ENCODE assay signal across 7 cellular contexts in the genomic region with DNA sequence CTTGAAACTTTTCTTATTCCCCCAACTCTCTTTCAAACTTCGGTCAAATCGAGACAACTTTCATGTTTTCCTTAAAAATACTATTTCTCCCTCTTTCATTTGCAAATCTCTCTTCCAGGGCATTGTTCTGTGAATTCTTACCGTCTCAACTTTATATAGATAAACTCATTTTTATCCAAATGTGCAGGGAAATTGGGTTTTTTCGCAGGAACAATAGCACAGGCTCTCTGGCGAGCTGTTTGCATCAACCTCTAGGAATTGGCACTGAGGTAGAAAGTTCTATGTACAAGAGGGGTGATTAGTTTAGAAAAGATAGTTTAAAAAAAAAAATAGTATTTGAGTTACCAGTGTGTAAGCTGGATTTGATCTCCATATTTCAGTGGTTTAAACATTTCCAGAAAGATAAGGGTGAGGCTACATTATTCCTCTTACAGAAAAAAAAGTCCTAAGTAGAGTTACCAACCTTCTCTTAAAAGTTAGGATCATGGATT.
A peak's percentile ranks its signal among the peaks of the same experiment; 100 is the strongest.
DNase-seq lines count a peak whose midpoint lies in the region; ATAC-seq and TF ChIP-seq lines count a peak whose summit lies in the region.

No MANE protein-coding gene starts in this region.

- peak overlapping the region; percentile 76 for H2AFZ ChIP-seq in fibroblast of lung (ENCODE audit: low read length)

- H4K20me1 ChIP-seq in fibroblast of lung (ENCODE audit: control insufficient read depth, extremely low read depth, insufficient read depth, low read length) = no peaks in the 10 kb centered on the region

- ATAC-seq in SK-N-SH treated with all-trans-retinoic acid at 6 μM for 48 hours (0 out of 3 replicates have a peak, but pooled peaks have one; percentile 19), GM18498 (IDR thresholded peaks at IDR 0.05; ENCODE audit: unreplicated experiment) (no peak), GM18870 (IDR thresholded peaks at IDR 0.05; ENCODE audit: unreplicated experiment) (no peak)

- in situ Hi-C loops in GM13977 (cut with MboI; ENCODE audit: low pct_unique_long_range_greater_than_20kb, low sequenced_read_pairs, unreplicated experiment) = loop anchor here (25.0 kb wide), 1 partner anchor 1577 kb away; a partner anchor contains a TSS

- no peaks in the 10 kb centered on the region for H3K79me2 ChIP-seq in fibroblast of lung (ENCODE audit: control insufficient read depth, insufficient read depth, low read length)

- no peaks in the 10 kb centered on the region for H3K9me3 ChIP-seq in fibroblast of lung (ENCODE audit: control insufficient read depth, insufficient read depth, low read depth, low read length)
- H3K9me3 ChIP-seq in skeletal muscle satellite cell (replicated peaks; ENCODE audit: low read length) = no peaks in the 10 kb centered on the region

- DNase-seq in HFF-Myc (ENCODE audit: extremely low read depth, low read depth) (no peak), fibroblast of lung (ENCODE audit: low read depth in 2 of 2) (peak in 1 of 2 donors; percentile 60), GM13977 (ENCODE audit: low spot score) (no peak)

- H3K27me3 ChIP-seq in fibroblast of lung (ENCODE audit: control insufficient read depth, insufficient read depth, low read length) (no peaks in the 10 kb centered on the region), skeletal muscle satellite cell (ENCODE audit: control insufficient read depth, insufficient read depth, low read length) (peaks cover 21% of the 10 kb centered on the region)

- peak overlapping the region; percentile 61 for H3K4me3 ChIP-seq in HFF-Myc (replicated peaks; ENCODE audit: low read depth, low read length)
- peak overlapping the region; percentile 50 to 83 (median 60) for H3K4me3 ChIP-seq in fibroblast of lung (replicated peaks in 1 of 4; ENCODE audit: control extremely low read depth in 1 of 4, insufficient read depth in 1 of 4, low read depth in 3 of 4, low read length in 4 of 4)
- H3K4me3 ChIP-seq in skeletal muscle satellite cell (ENCODE audit: low read length) = peak overlapping the region; percentile 70

- peak overlapping the region; percentile 97 for H3K4me2 ChIP-seq in fibroblast of lung (ENCODE audit: extremely low read depth, insufficient read depth, low read length)
- H3K4me2 ChIP-seq in skeletal muscle satellite cell (ENCODE audit: low read length) = peak overlapping the region; percentile 96

- H3K36me3 ChIP-seq in fibroblast of lung (ENCODE audit: control insufficient read depth, insufficient read depth, low read length) (no peaks in the 10 kb centered on the region), skeletal muscle satellite cell (ENCODE audit: insufficient read depth, low read length) (no peaks in the 10 kb centered on the region)

- H3K4me1 ChIP-seq in fibroblast of lung (ENCODE audit: control insufficient read depth, extremely low read depth, insufficient read depth, low read length) = no peaks in the 10 kb centered on the region
- peaks cover 13% of the 10 kb centered on the region for H3K4me1 ChIP-seq in skeletal muscle satellite cell (ENCODE audit: control insufficient read depth, insufficient read depth, low read length)

- peak overlapping the region; percentile 58 for H3K27ac ChIP-seq in fibroblast of lung (ENCODE audit: insufficient read depth, low read length)

- H3K9ac ChIP-seq in fibroblast of lung (ENCODE audit: insufficient read depth, low read length) (peak overlapping the region; percentile 4), skeletal muscle satellite cell (ENCODE audit: low read depth, low read length) (peak overlapping the region; percentile 57)

- TF ChIP-seq CTCF in HFF-Myc (IDR thresholded peaks at IDR 0.05; ENCODE audit: low read depth, low read length, missing control alignments) = no peak
- TF ChIP-seq CTCF in fibroblast of lung (conservative IDR thresholded peaks at IDR 0.05 in 1 of 2, IDR thresholded peaks at IDR 0.05 in 1 of 2; ENCODE audit: low read depth in 1 of 2, low read length in 2 of 2) = no peak
- no peak for TF ChIP-seq CTCF in GM13977 (IDR thresholded peaks at IDR 0.05; ENCODE audit: extremely low read depth, insufficient read depth, missing control alignments)

TF ChIP-seq in SK-N-SH treated with all-trans-retinoic acid at 6 μM for 48 hours, 23 proteins besides CTCF, POLR2A, EP300 and RAD21:
- no peak for TF ChIP-seq TCF4 (CRISPR knock-in tag; IDR thresholded peaks at IDR 0.05; ENCODE audit: borderline replicate concordance)
- no peak for TF ChIP-seq TOX (CRISPR knock-in tag; IDR thresholded peaks at IDR 0.05; ENCODE audit: borderline replicate concordance)
